Comparison of ENCODE assay signal across 8 cellular contexts in the genomic region with DNA sequence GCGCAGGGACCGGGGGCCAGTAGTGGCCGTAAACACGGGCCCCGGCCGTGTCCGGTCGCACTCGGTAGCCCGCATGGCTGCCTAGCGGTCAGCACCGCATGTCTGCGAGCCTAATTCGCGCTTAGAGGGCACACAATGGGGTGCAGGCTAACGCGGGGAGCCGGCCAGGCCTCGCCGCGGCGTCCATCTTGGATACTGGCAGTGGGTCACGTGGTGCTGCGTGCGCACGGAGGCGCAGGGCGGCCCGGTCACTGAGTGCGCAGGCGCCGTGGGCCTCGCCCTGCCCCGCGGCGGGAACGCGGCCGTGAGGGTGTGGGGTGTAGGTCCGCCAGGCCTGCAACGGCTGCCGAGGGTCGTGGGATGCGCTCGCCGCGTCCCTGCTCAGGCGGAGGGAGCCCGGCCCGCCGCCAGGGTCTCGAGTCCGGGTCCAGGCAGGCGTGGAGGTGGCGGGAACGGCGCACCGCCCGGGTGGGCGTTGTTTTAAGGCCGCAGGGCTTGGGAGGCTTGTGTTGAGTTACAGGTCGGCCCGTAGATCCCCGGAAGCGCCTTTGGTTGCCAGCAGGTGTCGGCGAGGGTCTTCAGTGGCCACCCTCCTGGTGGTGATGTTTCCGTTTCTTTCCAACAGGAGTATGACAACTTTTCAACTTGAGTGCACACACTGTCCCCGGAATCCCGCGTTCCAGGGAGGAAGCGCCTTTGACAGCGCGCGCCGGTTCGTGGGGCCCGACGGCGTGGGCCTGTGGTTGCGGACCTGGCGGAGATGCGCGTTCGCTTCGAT. TPM values are rescaled to one million over a fixed set of nuclear protein-coding genes. Genes with fewer than 3 reads are reported as not detected.
DNase-seq lines count a peak whose midpoint lies in the region; ATAC-seq and TF ChIP-seq lines count a peak whose summit lies in the region.

No MANE protein-coding gene starts in this region.

- H3K4me1 ChIP-seq in BLaER1 treated with 17β-estradiol and CSF1 and Interleukin-3, amounts not matched to agents 10 nM and 100 nM, result peaks cover 34 to 48% (median 40%) of the 10 kb centered on the region in 10 experiments
- no peaks in the 10 kb centered on the region for H3K4me1 ChIP-seq in colonic mucosa

- peak overlapping the region; percentile 96 to 100 (median 99) for H3K27ac ChIP-seq in BLaER1 treated with 17β-estradiol and CSF1 and Interleukin-3, amounts not matched to agents 10 nM and 100 nM
- peak overlapping the region; percentile 98 for H3K27ac ChIP-seq in colonic mucosa

- H3K9ac ChIP-seq in BLaER1 treated with 17β-estradiol and CSF1 and Interleukin-3, amounts not matched to agents 10 nM and 100 nM, result peak overlapping the region; percentile 96 to 100 (median 98)
- peak overlapping the region; percentile 87 to 99 for H3K9ac ChIP-seq in colonic mucosa (ENCODE audit: low read depth in 2 of 2, low read length in 2 of 2)

- H3K9me3 ChIP-seq in BLaER1 treated with 17β-estradiol and CSF1 and Interleukin-3, amounts not matched to agents 10 nM and 100 nM (replicated peaks in 1 of 11), result no peaks in the 10 kb centered on the region; a peak in 1 of 22 replicates
- no peaks in the 10 kb centered on the region for H3K9me3 ChIP-seq in colonic mucosa

- H3K4me2 ChIP-seq in BLaER1 treated with 17β-estradiol and CSF1 and Interleukin-3, amounts not matched to agents 10 nM and 100 nM, result peak overlapping the region; percentile 80 to 96 (median 90)

- DNase-seq in GM19238 (ENCODE audit: insufficient read length, low spot score), result peak; percentile 99
- peak; percentile 84 for DNase-seq in NCI-H446 treated with DMSO at 0.1 percent for 48 hours (lab: John Stamatoyannopoulos, UW)
- DNase-seq in activated CD4-positive, CD25-positive, alpha-beta regulatory T cell treated with anti-CD3 and anti-CD28 coated beads, Interleukin-2, amount 50 U/mL, for 72 hours, result peak; percentile 95
- DNase-seq in colonic mucosa, result peak; percentile 93
- peak; percentile 99 for DNase-seq in left kidney (ENCODE audit: low read depth, low spot score)
- peak; percentile 87 to 89 for DNase-seq in stimulated activated CD4-positive, alpha-beta T cell treated with anti-CD3 and anti-CD28 coated beads, Interleukin-1b, Interleukin-23, amount 100 ng/mL, for 4 hours (ENCODE audit: low read depth in 2 of 2)

- peaks cover 21 to 34% (median 30%) of the 10 kb centered on the region in 11 experiments; a peak in 21 of 22 replicates for H4K20me1 ChIP-seq in BLaER1 treated with 17β-estradiol and CSF1 and Interleukin-3, amounts not matched to agents 10 nM and 100 nM

- no peak for TF ChIP-seq CTCF in colonic mucosa (IDR thresholded peaks at IDR 0.05)

- ATAC-seq in HG03432 (IDR thresholded peaks at IDR 0.05; ENCODE audit: unreplicated experiment), result peak; percentile 58

- intact Hi-C loops in colonic mucosa (cut with DNase I), result no loop called here

- no peaks in the 10 kb centered on the region; a peak in 1 of 22 replicates for H3K36me3 ChIP-seq in BLaER1 treated with 17β-estradiol and CSF1 and Interleukin-3, amounts not matched to agents 10 nM and 100 nM
- no peaks in the 10 kb centered on the region for H3K36me3 ChIP-seq in colonic mucosa

- H3K4me3 ChIP-seq in BLaER1 treated with 17β-estradiol and CSF1 and Interleukin-3, amounts not matched to agents 10 nM and 100 nM, result peak overlapping the region; percentile 59 to 75 (median 68)
- H3K4me3 ChIP-seq in colonic mucosa, result peak overlapping the region; percentile 75

- H3K27me3 ChIP-seq in BLaER1 treated with 17β-estradiol and CSF1 and Interleukin-3, amounts not matched to agents 10 nM and 100 nM, result no peaks in the 10 kb centered on the region
- no peaks in the 10 kb centered on the region for H3K27me3 ChIP-seq in colonic mucosa

RNA-seq across cellular contexts. Expression of a gene that starts 0.8 kb away (rescaled TPM):
- 10 to 100 TPM; 35.3 to 46.8 TPM for total RNA-seq in colonic mucosa

Comparison
In these comparisons a context has a peak if more than half of its experiments do, and no peak if none do; other contexts are left out.
1. Peak in every context shown above with its lines: DNase-seq, ATAC-seq, H3K4me3 ChIP-seq and H3K27ac ChIP-seq.